ENCODE assay signal across 1 cellular context in genomic region chr2:219561179-219562048, GRCh38.
TF ChIP-seq lines count a peak whose summit lies in the region.

No MANE protein-coding gene starts in this region.

TF ChIP-seq in HepG2, 621 proteins besides CTCF, POLR2A, EP300 and RAD21 (continued from another document and continues in another):
- TF ChIP-seq, protein P1, sequence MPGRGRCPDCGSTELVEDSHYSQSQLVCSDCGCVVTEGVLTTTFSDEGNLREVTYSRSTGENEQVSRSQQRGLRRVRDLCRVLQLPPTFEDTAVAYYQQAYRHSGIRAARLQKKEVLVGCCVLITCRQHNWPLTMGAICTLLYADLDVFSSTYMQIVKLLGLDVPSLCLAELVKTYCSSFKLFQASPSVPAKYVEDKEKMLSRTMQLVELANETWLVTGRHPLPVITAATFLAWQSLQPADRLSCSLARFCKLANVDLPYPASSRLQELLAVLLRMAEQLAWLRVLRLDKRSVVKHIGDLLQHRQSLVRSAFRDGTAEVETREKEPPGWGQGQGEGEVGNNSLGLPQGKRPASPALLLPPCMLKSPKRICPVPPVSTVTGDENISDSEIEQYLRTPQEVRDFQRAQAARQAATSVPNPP (CRISPR knock-in tag; IDR thresholded peaks at IDR 0.05): 0 out of 2 replicates have a peak, but pooled peaks have one; percentile 54
- TF ChIP-seq GLI4 (CRISPR knock-in tag; IDR thresholded peaks at IDR 0.05; ENCODE audit: borderline replicate concordance) (0 out of 2 replicates have a peak, but pooled peaks have one; percentile 52), TOPORS (CRISPR knock-in tag; IDR thresholded peaks at IDR 0.05) (no peak), AHR (CRISPR knock-in tag; IDR thresholded peaks at IDR 0.05) (no peak), PAF1 (CRISPR knock-in tag; IDR thresholded peaks at IDR 0.05) (peak; percentile 77; the same call in 1 of the 2 replicates), GABPA (IDR thresholded peaks at IDR 0.05; ENCODE audit: low read depth, low read length) (no peak), GABPA (CRISPR knock-in tag; IDR thresholded peaks at IDR 0.05; ENCODE audit: low read depth) (no peak), ISL2 (CRISPR knock-in tag; IDR thresholded peaks at IDR 0.05) (no peak), ZNF773 (CRISPR knock-in tag; IDR thresholded peaks at IDR 0.05; ENCODE audit: borderline replicate concordance) (no peak), ZNF740 (CRISPR knock-in tag; IDR thresholded peaks at IDR 0.05) (no peak), ZNF10 (CRISPR knock-in tag; IDR thresholded peaks at IDR 0.05; ENCODE audit: borderline replicate concordance, low read depth) (no peak), ZNF616 (CRISPR knock-in tag; IDR thresholded peaks at IDR 0.05; ENCODE audit: low read depth) (peak; percentile 40; the same call in 1 of the 2 replicates), ZFP82 (CRISPR knock-in tag; IDR thresholded peaks at IDR 0.05; ENCODE audit: borderline replicate concordance) (no peak), GZF1 (CRISPR knock-in tag; IDR thresholded peaks at IDR 0.05) (peak; percentile 72; the same call in 1 of the 2 replicates), POLR2G (IDR thresholded peaks at IDR 0.05; ENCODE audit: low read depth, low read length) (peak; percentile 56), MEF2D (CRISPR knock-in tag; IDR thresholded peaks at IDR 0.05) (peak; percentile 4; the same call in 1 of the 2 replicates), JDP2 (CRISPR knock-in tag; IDR thresholded peaks at IDR 0.05; ENCODE audit: borderline replicate concordance) (no peak), ZC3H13 (CRISPR knock-in tag; IDR thresholded peaks at IDR 0.05) (peak; percentile 59; the same call in 1 of the 2 replicates), ATRX (CRISPR knock-in tag; IDR thresholded peaks at IDR 0.05; ENCODE audit: borderline replicate concordance) (no peak), CAMTA2 (CRISPR knock-in tag; IDR thresholded peaks at IDR 0.05; ENCODE audit: borderline replicate concordance) (no peak), ZNF572 (CRISPR knock-in tag; IDR thresholded peaks at IDR 0.05) (no peak), ADNP (CRISPR knock-in tag; IDR thresholded peaks at IDR 0.05) (no peak), PHF8 (CRISPR knock-in tag; IDR thresholded peaks at IDR 0.05) (no peak), ZNF878 (CRISPR knock-in tag; IDR thresholded peaks at IDR 0.05) (no peak), ZBTB42 (CRISPR knock-in tag; IDR thresholded peaks at IDR 0.05) (no peak), ZNF431 (CRISPR knock-in tag; IDR thresholded peaks at IDR 0.05; ENCODE audit: borderline replicate concordance, low read depth) (peak; percentile 63; the same call in 1 of the 2 replicates), ZNF570 (CRISPR knock-in tag; IDR thresholded peaks at IDR 0.05; ENCODE audit: borderline replicate concordance) (no peak), ATF7-NPFF (CRISPR knock-in tag; IDR thresholded peaks at IDR 0.05; ENCODE audit: low read depth) (no peak), HDAC1 (CRISPR knock-in tag; IDR thresholded peaks at IDR 0.05) (peak; percentile 46; the same call in 1 of the 2 replicates), RELA (CRISPR knock-in tag; IDR thresholded peaks at IDR 0.05) (no peak), SOX6 (IDR thresholded peaks at IDR 0.05) (no peak), SOX6 (CRISPR knock-in tag; IDR thresholded peaks at IDR 0.05) (0 out of 2 replicates have a peak, but pooled peaks have one; percentile 5), DR1 (CRISPR knock-in tag; IDR thresholded peaks at IDR 0.05) (no peak), ZNF670 (CRISPR knock-in tag; IDR thresholded peaks at IDR 0.05; ENCODE audit: borderline replicate concordance) (no peak), FOXP4 (CRISPR knock-in tag; IDR thresholded peaks at IDR 0.05) (peak; percentile 44; the same call in 1 of the 2 replicates), NFYC (CRISPR knock-in tag; IDR thresholded peaks at IDR 0.05) (no peak), RBFOX2 (IDR thresholded peaks at IDR 0.05; ENCODE audit: low read depth, low read length) (peak; percentile 60; the same call in 1 of the 2 replicates), ZNF83 (CRISPR knock-in tag; IDR thresholded peaks at IDR 0.05; ENCODE audit: borderline replicate concordance) (no peak; the same call in 1 of the 2 replicates), ZNF441 (CRISPR knock-in tag; IDR thresholded peaks at IDR 0.05; ENCODE audit: borderline replicate concordance) (no peak), ASH2L (IDR thresholded peaks at IDR 0.05; ENCODE audit: insufficient read length, low read depth, low read length) (no peak), ZBTB2 (CRISPR knock-in tag; IDR thresholded peaks at IDR 0.05; ENCODE audit: low read depth) (no peak), FOXA3 (CRISPR knock-in tag; IDR thresholded peaks at IDR 0.05) (peak; percentile 11; the same call in 1 of the 2 replicates), MIER3 (CRISPR knock-in tag; IDR thresholded peaks at IDR 0.05; ENCODE audit: borderline replicate concordance) (no peak), MTA1 (CRISPR knock-in tag; IDR thresholded peaks at IDR 0.05; ENCODE audit: borderline replicate concordance) (peak; percentile 13; the same call in 1 of the 2 replicates), ZNF564 (CRISPR knock-in tag; IDR thresholded peaks at IDR 0.05) (peak; percentile 20; the same call in 1 of the 2 replicates), SALL1 (CRISPR knock-in tag; IDR thresholded peaks at IDR 0.05) (peak; percentile 23; the same call in 1 of the 2 replicates), UBTF (CRISPR knock-in tag; IDR thresholded peaks at IDR 0.05) (no peak; the same call in 1 of the 2 replicates), KDM5A (IDR thresholded peaks at IDR 0.05; ENCODE audit: borderline replicate concordance, low read length) (no peak), SAP130 (CRISPR knock-in tag; IDR thresholded peaks at IDR 0.05; ENCODE audit: low read depth) (peak; percentile 12; the same call in 1 of the 2 replicates)
- TF ChIP-seq, protein P2, sequence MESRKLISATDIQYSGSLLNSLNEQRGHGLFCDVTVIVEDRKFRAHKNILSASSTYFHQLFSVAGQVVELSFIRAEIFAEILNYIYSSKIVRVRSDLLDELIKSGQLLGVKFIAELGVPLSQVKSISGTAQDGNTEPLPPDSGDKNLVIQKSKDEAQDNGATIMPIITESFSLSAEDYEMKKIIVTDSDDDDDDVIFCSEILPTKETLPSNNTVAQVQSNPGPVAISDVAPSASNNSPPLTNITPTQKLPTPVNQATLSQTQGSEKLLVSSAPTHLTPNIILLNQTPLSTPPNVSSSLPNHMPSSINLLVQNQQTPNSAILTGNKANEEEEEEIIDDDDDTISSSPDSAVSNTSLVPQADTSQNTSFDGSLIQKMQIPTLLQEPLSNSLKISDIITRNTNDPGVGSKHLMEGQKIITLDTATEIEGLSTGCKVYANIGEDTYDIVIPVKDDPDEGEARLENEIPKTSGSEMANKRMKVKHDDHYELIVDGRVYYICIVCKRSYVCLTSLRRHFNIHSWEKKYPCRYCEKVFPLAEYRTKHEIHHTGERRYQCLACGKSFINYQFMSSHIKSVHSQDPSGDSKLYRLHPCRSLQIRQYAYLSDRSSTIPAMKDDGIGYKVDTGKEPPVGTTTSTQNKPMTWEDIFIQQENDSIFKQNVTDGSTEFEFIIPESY (CRISPR knock-in tag; IDR thresholded peaks at IDR 0.05): peak; percentile 78
- TF ChIP-seq, protein P3, sequence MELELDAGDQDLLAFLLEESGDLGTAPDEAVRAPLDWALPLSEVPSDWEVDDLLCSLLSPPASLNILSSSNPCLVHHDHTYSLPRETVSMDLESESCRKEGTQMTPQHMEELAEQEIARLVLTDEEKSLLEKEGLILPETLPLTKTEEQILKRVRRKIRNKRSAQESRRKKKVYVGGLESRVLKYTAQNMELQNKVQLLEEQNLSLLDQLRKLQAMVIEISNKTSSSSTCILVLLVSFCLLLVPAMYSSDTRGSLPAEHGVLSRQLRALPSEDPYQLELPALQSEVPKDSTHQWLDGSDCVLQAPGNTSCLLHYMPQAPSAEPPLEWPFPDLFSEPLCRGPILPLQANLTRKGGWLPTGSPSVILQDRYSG (CRISPR knock-in tag; IDR thresholded peaks at IDR 0.05): no peak
- TF ChIP-seq, protein P4, sequence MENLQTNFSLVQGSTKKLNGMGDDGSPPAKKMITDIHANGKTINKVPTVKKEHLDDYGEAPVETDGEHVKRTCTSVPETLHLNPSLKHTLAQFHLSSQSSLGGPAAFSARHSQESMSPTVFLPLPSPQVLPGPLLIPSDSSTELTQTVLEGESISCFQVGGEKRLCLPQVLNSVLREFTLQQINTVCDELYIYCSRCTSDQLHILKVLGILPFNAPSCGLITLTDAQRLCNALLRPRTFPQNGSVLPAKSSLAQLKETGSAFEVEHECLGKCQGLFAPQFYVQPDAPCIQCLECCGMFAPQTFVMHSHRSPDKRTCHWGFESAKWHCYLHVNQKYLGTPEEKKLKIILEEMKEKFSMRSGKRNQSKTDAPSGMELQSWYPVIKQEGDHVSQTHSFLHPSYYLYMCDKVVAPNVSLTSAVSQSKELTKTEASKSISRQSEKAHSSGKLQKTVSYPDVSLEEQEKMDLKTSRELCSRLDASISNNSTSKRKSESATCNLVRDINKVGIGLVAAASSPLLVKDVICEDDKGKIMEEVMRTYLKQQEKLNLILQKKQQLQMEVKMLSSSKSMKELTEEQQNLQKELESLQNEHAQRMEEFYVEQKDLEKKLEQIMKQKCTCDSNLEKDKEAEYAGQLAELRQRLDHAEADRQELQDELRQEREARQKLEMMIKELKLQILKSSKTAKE (CRISPR knock-in tag; IDR thresholded peaks at IDR 0.05; ENCODE audit: borderline replicate concordance): peak; percentile 17; the same call in 1 of the 2 replicates
- TF ChIP-seq, protein P5, sequence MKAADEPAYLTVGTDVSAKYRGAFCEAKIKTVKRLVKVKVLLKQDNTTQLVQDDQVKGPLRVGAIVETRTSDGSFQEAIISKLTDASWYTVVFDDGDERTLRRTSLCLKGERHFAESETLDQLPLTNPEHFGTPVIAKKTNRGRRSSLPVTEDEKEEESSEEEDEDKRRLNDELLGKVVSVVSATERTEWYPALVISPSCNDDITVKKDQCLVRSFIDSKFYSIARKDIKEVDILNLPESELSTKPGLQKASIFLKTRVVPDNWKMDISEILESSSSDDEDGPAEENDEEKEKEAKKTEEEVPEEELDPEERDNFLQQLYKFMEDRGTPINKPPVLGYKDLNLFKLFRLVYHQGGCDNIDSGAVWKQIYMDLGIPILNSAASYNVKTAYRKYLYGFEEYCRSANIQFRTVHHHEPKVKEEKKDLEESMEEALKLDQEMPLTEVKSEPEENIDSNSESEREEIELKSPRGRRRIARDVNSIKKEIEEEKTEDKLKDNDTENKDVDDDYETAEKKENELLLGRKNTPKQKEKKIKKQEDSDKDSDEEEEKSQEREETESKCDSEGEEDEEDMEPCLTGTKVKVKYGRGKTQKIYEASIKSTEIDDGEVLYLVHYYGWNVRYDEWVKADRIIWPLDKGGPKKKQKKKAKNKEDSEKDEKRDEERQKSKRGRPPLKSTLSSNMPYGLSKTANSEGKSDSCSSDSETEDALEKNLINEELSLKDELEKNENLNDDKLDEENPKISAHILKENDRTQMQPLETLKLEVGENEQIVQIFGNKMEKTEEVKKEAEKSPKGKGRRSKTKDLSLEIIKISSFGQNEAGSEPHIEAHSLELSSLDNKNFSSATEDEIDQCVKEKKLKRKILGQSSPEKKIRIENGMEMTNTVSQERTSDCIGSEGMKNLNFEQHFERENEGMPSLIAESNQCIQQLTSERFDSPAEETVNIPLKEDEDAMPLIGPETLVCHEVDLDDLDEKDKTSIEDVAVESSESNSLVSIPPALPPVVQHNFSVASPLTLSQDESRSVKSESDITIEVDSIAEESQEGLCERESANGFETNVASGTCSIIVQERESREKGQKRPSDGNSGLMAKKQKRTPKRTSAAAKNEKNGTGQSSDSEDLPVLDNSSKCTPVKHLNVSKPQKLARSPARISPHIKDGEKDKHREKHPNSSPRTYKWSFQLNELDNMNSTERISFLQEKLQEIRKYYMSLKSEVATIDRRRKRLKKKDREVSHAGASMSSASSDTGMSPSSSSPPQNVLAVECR (CRISPR knock-in tag; IDR thresholded peaks at IDR 0.05; ENCODE audit: borderline replicate concordance): no peak; the same call in 1 of the 2 replicates
